Comparison of ENCODE assay signal across 24 cellular contexts in genomic region chr17:58272367-58273280, GRCh38. TPM values are rescaled to one million over a fixed set of nuclear protein-coding genes. Genes with fewer than 3 reads are reported as not detected.
DNase-seq lines count a peak whose midpoint lies in the region; ATAC-seq lines count a peak whose summit lies in the region.
"Had no signal": no experiment of that assay in that cellular context is flagged by ENCODE, and none has a peak within 500 bp of the region (broad histone marks: within the 10 kb centered on the region; RNA-seq: fewer than 3 reads in every experiment).

No MANE protein-coding gene starts in this region.

- no peaks in the 10 kb centered on the region for H3K4me1 Mint-ChIP-seq in T-helper 1 cell treated with Interleukin-12 subunit alpha and Interleukin-12 subunit beta and Interleukin-4 antibody, amounts not matched to agents 30 μg/mL and 1 μg/mL, for 36 hours (ENCODE audit: low read depth)
- peaks cover 3 to 7% of the 10 kb centered on the region in 2 donors for H3K4me1 Mint-ChIP-seq in stimulated activated naive B cell treated with anti-CD40 and anti-IgM and Interleukin-4, amounts not matched to agents 10 μg/mL and 1 μg/mL and 100 μg/mL, for 72 hours

- no peaks in the 10 kb centered on the region for H3K36me3 Mint-ChIP-seq in T-helper 1 cell treated with Interleukin-12 subunit alpha and Interleukin-12 subunit beta and Interleukin-4 antibody, amounts not matched to agents 30 μg/mL and 1 μg/mL, for 36 hours (ENCODE audit: low read depth)
- no peaks in the 10 kb centered on the region for H3K36me3 Mint-ChIP-seq in stimulated activated naive B cell treated with anti-CD40 and anti-IgM and Interleukin-4, amounts not matched to agents 10 μg/mL and 1 μg/mL and 100 μg/mL, for 72 hours
- H3K36me3 Mint-ChIP-seq: CD4-positive, CD25-positive, alpha-beta regulatory T cell had no signal

- no peak for DNase-seq in T-helper 1 cell
- DNase-seq in H7 = peak; percentile 13
- DNase-seq in iPS-NIHi7 (ENCODE audit: extremely low spot score) = peak; percentile 4
- no peak for DNase-seq in stimulated activated naive B cell treated with anti-CD40 and anti-IgM and Interleukin-4, amounts not matched to agents 10 μg/mL and 1 μg/mL and 100 μg/mL, for 72 hours
- DNase-seq in kidney tubule cell (ENCODE audit: low spot score) = no peak
- DNase-seq in NCI-H1436 treated with DMSO at 0.1 percent for 48 hours (lab: John Stamatoyannopoulos, UW) = no peak
- no peak for DNase-seq in COR-L47 (lab: John Stamatoyannopoulos, UW)
- DNase-seq: 8988T; Caco-2; CD4-positive, CD25-positive, alpha-beta regulatory T cell; DMS153; GDM1; GM23248; Kasumi-1; MG63; NCI-H1092; NCI-H146; NCI-H2029 treated with DMSO at 0.1 percent for 48 hours; NCI-H2171 treated with DMSO at 0.1 percent for 48 hours; NCI-H446 treated with DMSO at 0.1 percent for 48 hours had no signal

- peaks cover 9% of the 10 kb centered on the region for H3K27me3 Mint-ChIP-seq in T-helper 1 cell treated with Interleukin-12 subunit alpha and Interleukin-12 subunit beta and Interleukin-4 antibody, amounts not matched to agents 30 μg/mL and 1 μg/mL, for 36 hours (ENCODE audit: low read depth)
- H3K27me3 Mint-ChIP-seq in stimulated activated naive B cell treated with anti-CD40 and anti-IgM and Interleukin-4, amounts not matched to agents 10 μg/mL and 1 μg/mL and 100 μg/mL, for 72 hours = peaks cover 1 to 10% of the 10 kb centered on the region in 2 donors
- H3K27me3 Mint-ChIP-seq: CD4-positive, CD25-positive, alpha-beta regulatory T cell had no signal

- peaks cover 1% of the 10 kb centered on the region; the same call in 1 of the 2 replicates for H3K27me3 ChIP-seq in H7 (ENCODE audit: control insufficient read depth, insufficient read depth, low read length)
- H3K27me3 ChIP-seq: MG63 had no signal

- H3K9me3 Mint-ChIP-seq in T-helper 1 cell treated with Interleukin-12 subunit alpha and Interleukin-12 subunit beta and Interleukin-4 antibody, amounts not matched to agents 30 μg/mL and 1 μg/mL, for 36 hours = no peaks in the 10 kb centered on the region
- no peaks in the 10 kb centered on the region for H3K9me3 Mint-ChIP-seq in stimulated activated naive B cell treated with anti-CD40 and anti-IgM and Interleukin-4, amounts not matched to agents 10 μg/mL and 1 μg/mL and 100 μg/mL, for 72 hours
- H3K9me3 Mint-ChIP-seq: CD4-positive, CD25-positive, alpha-beta regulatory T cell had no signal

- no peak overlapping the region for H3K4me3 Mint-ChIP-seq in T-helper 1 cell treated with Interleukin-12 subunit alpha and Interleukin-12 subunit beta and Interleukin-4 antibody, amounts not matched to agents 30 μg/mL and 1 μg/mL, for 36 hours
- no peak overlapping the region for H3K4me3 Mint-ChIP-seq in stimulated activated naive B cell treated with anti-CD40 and anti-IgM and Interleukin-4, amounts not matched to agents 10 μg/mL and 1 μg/mL and 100 μg/mL, for 72 hours

- no peak overlapping the region for H3K4me3 ChIP-seq in H7 (ENCODE audit: insufficient read depth, low read depth, low read length)
- H3K4me3 ChIP-seq: GM23248, MG63 had no signal

- peak overlapping the region; percentile 12 for H3K27ac Mint-ChIP-seq in T-helper 1 cell treated with Interleukin-12 subunit alpha and Interleukin-12 subunit beta and Interleukin-4 antibody, amounts not matched to agents 30 μg/mL and 1 μg/mL, for 36 hours
- peak overlapping the region; percentile 7 for H3K27ac Mint-ChIP-seq in stimulated activated naive B cell treated with anti-CD40 and anti-IgM and Interleukin-4, amounts not matched to agents 10 μg/mL and 1 μg/mL and 100 μg/mL, for 72 hours

- no peaks in the 10 kb centered on the region for H3K36me3 ChIP-seq in H7 (replicated peaks; ENCODE audit: control insufficient read depth, insufficient read depth, low read length)
- H3K36me3 ChIP-seq: MG63 had no signal

- ATAC-seq in stimulated activated naive B cell treated with anti-CD40 and anti-IgM and Interleukin-4, amounts not matched to agents 10 μg/mL and 1 μg/mL and 100 μg/mL, for 72 hours (replicated peaks) = no peak
- ATAC-seq: HCT116, Panc1 had no signal

RNA-seq across cellular contexts. Expression of gene MPO, which starts 8.1 kb away (rescaled TPM):
- not detected in 2 replicates for total RNA-seq in H7 (2014; rRNA removed; shearing (Covaris generic))
- total RNA-seq: CD4-positive, CD25-positive, alpha-beta regulatory T cell; Daoy; GM23248 had no signal

RNA-seq across cellular contexts. Expression of gene LPO, which starts 34.2 kb away (rescaled TPM):
- not detected in 2 replicates for total RNA-seq in H7 (2014; rRNA removed; shearing (Covaris generic))
- total RNA-seq: GM23248 had no signal

RNA-seq across cellular contexts. Expression of gene MKS1, which starts 53.6 kb away (rescaled TPM):
- 26.8 and 28.3 TPM in 2 replicates for total RNA-seq in H7 (2014; rRNA removed; shearing (Covaris generic))

RNA-seq across cellular contexts. Expression of gene TSPOAP1, which starts 56.0 kb away (rescaled TPM):
- 4.2 and 11.6 TPM in 2 replicates for total RNA-seq in H7 (2014; rRNA removed; shearing (Covaris generic))

Comparison
In these comparisons a context has a peak if more than half of its experiments do, and no peak if none do; other contexts are left out.
1. DNase-seq: peak in H7 (single experiment) and iPS-NIHi7 (single experiment); none in T-helper 1 cell (0 of 5), stimulated activated naive B cell treated with anti-CD40 and anti-IgM and Interleukin-4, amounts not matched to agents 10 μg/mL and 1 μg/mL and 100 μg/mL, for 72 hours (single experiment), kidney tubule cell (single experiment), NCI-H1436 treated with DMSO at 0.1 percent for 48 hours (single experiment) and COR-L47 (single experiment).